14 cellular contexts compared by ENCODE assay signal in genomic region chr11:2740275-2740940, GRCh38.
"Had no signal": no experiment of that assay in that cellular context is flagged by ENCODE, and none has a peak within 500 bp of the region (broad histone marks: within the 10 kb centered on the region; RNA-seq: fewer than 3 reads in every experiment).

No MANE protein-coding gene starts in this region.

- ATAC-seq: esophagus mucosa had no signal

- H3K9me3 ChIP-seq: left lung, neutrophil, right lobe of liver had no signal

- H3K4me1 ChIP-seq: left lung, right lobe of liver had no signal

- H3K4me3 ChIP-seq: left lung, right lobe of liver had no signal

- FAIRE-seq: endometrium, TTC549 had no signal

- DNase-seq: activated CD4-positive, alpha-beta T cell treated with anti-CD3 and anti-CD28 coated beads, Interleukin-2, amount 50 U/mL, for 1 hour; activated CD4-positive, CD25-positive, alpha-beta regulatory T cell; activated T-cell treated with anti-CD3 and anti-CD28 coated beads, Interleukin-2, amount 50 U/mL, for 1 hour; amygdala; midbrain; naive B cell; stimulated activated CD4-positive, alpha-beta T cell treated with anti-CD3 and anti-CD28 coated beads, Interleukin-12 subunit alpha, Interleukin-12 subunit beta, amount 100 ng/mL, for 4 hours; stimulated activated CD8-positive, alpha-beta memory T cell treated with anti-CD3 and anti-CD28 coated beads, Interleukin-4, amount 100 ng/mL, for 48 hours had no signal

- H3K27ac ChIP-seq: left lung, neutrophil, right lobe of liver had no signal

- H3K27me3 ChIP-seq: left lung, neutrophil, right lobe of liver had no signal

- H3K36me3 ChIP-seq: left lung, neutrophil, right lobe of liver had no signal
